1 cellular context compared by ENCODE assay signal in genomic region chr7:112249967-112250366, GRCh38.
A peak's percentile ranks its signal among the peaks of the same experiment; 100 is the strongest.
TF ChIP-seq lines count a peak whose summit lies in the region.

No MANE protein-coding gene starts in this region.

TF ChIP-seq in H1, 55 proteins besides CTCF, POLR2A, EP300 and RAD21:
- TF ChIP-seq TCF12 (IDR thresholded peaks at IDR 0.05; ENCODE audit: low read depth, low read length) (peak; percentile 99), HDAC2 (IDR thresholded peaks at IDR 0.05; ENCODE audit: borderline replicate concordance in 1 of 2, low read depth in 2 of 2, low read length in 2 of 2) (0 out of 4 replicates have a peak, but pooled peaks of 1 of the 2 experiments have one; percentile 9), POLR2AphosphoS5 (IDR thresholded peaks at IDR 0.05; ENCODE audit: low read depth, low read length) (0 out of 2 replicates have a peak, but pooled peaks have one; percentile 27)
